8 cellular contexts compared by ENCODE assay signal in genomic region chr17:48582750-48583069, GRCh38. TPM values are rescaled to one million over a fixed set of nuclear protein-coding genes. Genes with fewer than 3 reads are reported as not detected.
DNase-seq lines count a peak whose midpoint lies in the region; ATAC-seq and TF ChIP-seq lines count a peak whose summit lies in the region.
"Had no signal": no experiment of that assay in that cellular context is flagged by ENCODE, and none has a peak within 500 bp of the region (broad histone marks: within the 10 kb centered on the region; RNA-seq: fewer than 3 reads in every experiment).

No MANE protein-coding gene starts in this region.

- H3K27ac ChIP-seq in left lung (peak overlapping the region; percentile 62 to 95), aorta (ENCODE audit: low read depth in 1 of 2, low read length in 2 of 2) (peak overlapping the region; percentile 11 to 49)
- H3K27ac ChIP-seq: foreskin keratinocyte had no signal

- H3K9me3 Mint-ChIP-seq in stimulated activated naive CD8-positive, alpha-beta T cell treated with anti-CD3 and anti-CD28 coated beads, Interleukin-15, Interleukin-2, amounts not matched to agents 100 ng/mL and 50 ng/mL, for 24 hours = no peaks in the 10 kb centered on the region

- peaks cover 75% of the 10 kb centered on the region for H3K27me3 Mint-ChIP-seq in stimulated activated naive CD8-positive, alpha-beta T cell treated with anti-CD3 and anti-CD28 coated beads, Interleukin-15, Interleukin-2, amounts not matched to agents 100 ng/mL and 50 ng/mL, for 24 hours

- no peak overlapping the region for H3K4me3 ChIP-seq in left lung
- no peak overlapping the region for H3K4me3 ChIP-seq in aorta (ENCODE audit: low read length in 2 of 2)

- TF ChIP-seq CTCF in left lung (IDR thresholded peaks at IDR 0.05) = no peak

- no peak overlapping the region for H3K27ac Mint-ChIP-seq in stimulated activated naive CD8-positive, alpha-beta T cell treated with anti-CD3 and anti-CD28 coated beads, Interleukin-15, Interleukin-2, amounts not matched to agents 100 ng/mL and 50 ng/mL, for 24 hours

- DNase-seq in stimulated activated naive CD8-positive, alpha-beta T cell treated with anti-CD3 and anti-CD28 coated beads, Interleukin-15, Interleukin-2, amounts not matched to agents 100 U/mL and 50 U/mL, for 24 hours = no peak
- no peak for DNase-seq in left lung
- DNase-seq in aorta = no peak
- no peak for DNase-seq in iPS-NIHi7 (ENCODE audit: extremely low spot score)
- no peak for DNase-seq in Kasumi-1 (lab: John Stamatoyannopoulos, UW)
- DNase-seq: COR-L47, foreskin keratinocyte had no signal

- no peaks in the 10 kb centered on the region for H3K36me3 ChIP-seq in left lung
- H3K36me3 ChIP-seq in aorta (ENCODE audit: control insufficient read depth in 1 of 2, insufficient read depth in 2 of 2, low read length in 1 of 2) = no peaks in the 10 kb centered on the region

- peak overlapping the region; percentile 61 for H3K4me3 Mint-ChIP-seq in stimulated activated naive CD8-positive, alpha-beta T cell treated with anti-CD3 and anti-CD28 coated beads, Interleukin-15, Interleukin-2, amounts not matched to agents 100 ng/mL and 50 ng/mL, for 24 hours

- no peaks in the 10 kb centered on the region for H3K36me3 Mint-ChIP-seq in stimulated activated naive CD8-positive, alpha-beta T cell treated with anti-CD3 and anti-CD28 coated beads, Interleukin-15, Interleukin-2, amounts not matched to agents 100 ng/mL and 50 ng/mL, for 24 hours (ENCODE audit: low read depth)

- 33 to 53% methylated on average over 7 of the region's 7 CpGs for WGBS in aorta, 2 donors

- no peak for ATAC-seq in stimulated activated naive CD8-positive, alpha-beta T cell treated with anti-CD3 and anti-CD28 coated beads, Interleukin-15, Interleukin-2, amounts not matched to agents 100 U/mL and 50 U/mL, for 24 hours
- ATAC-seq in left lung (no peak), aorta (ENCODE audit: low FRiP score) (no peak)
- ATAC-seq: foreskin keratinocyte had no signal

- H3K4me1 Mint-ChIP-seq in stimulated activated naive CD8-positive, alpha-beta T cell treated with anti-CD3 and anti-CD28 coated beads, Interleukin-15, Interleukin-2, amounts not matched to agents 100 ng/mL and 50 ng/mL, for 24 hours (ENCODE audit: low read depth) = peaks cover 45% of the 10 kb centered on the region

- no peaks in the 10 kb centered on the region for H3K9me3 ChIP-seq in left lung
- no peaks in the 10 kb centered on the region for H3K9me3 ChIP-seq in aorta (ENCODE audit: control insufficient read depth, low read length)

- peaks cover 9 to 60% of the 10 kb centered on the region in 2 donors for H3K4me1 ChIP-seq in left lung
- H3K4me1 ChIP-seq in aorta (ENCODE audit: control insufficient read depth in 1 of 2, insufficient read depth in 2 of 2, low read length in 2 of 2) = no peaks in the 10 kb centered on the region
- H3K4me1 ChIP-seq: foreskin keratinocyte had no signal

- H3K27me3 ChIP-seq in left lung = peaks cover 67 to 100% of the 10 kb centered on the region in 2 donors
- no peaks in the 10 kb centered on the region for H3K27me3 ChIP-seq in aorta (ENCODE audit: control insufficient read depth in 1 of 2, insufficient read depth in 2 of 2, low read length in 1 of 2)

- intact Hi-C loops in left lung (cut with DNase I) = no loop called here
- intact Hi-C loops in aorta (cut with DNase I) = no loop called here

RNA-seq across cellular contexts. Expression of gene HOXB4, which starts 4.6 kb away (rescaled TPM):
- total RNA-seq in left lung (1 to 10 TPM; 4.5 to 4.8 TPM), aorta (10 to 100 TPM in 1 of 2 donors, 1 to 10 TPM in 1; 6.6 to 17.9 TPM)
- 10 to 100 TPM in 1 of 2 donors, 1 to 10 TPM in 1; 1.4 to 11.5 TPM for polyA plus RNA-seq in aorta

RNA-seq across cellular contexts. Expression of gene HOXB3, which starts 7.3 kb away (rescaled TPM):
- total RNA-seq in left lung (10 to 100 TPM; 10.4 to 15.0 TPM), aorta (10 to 100 TPM; 20.0 to 62.9 TPM)
- polyA plus RNA-seq in aorta = 10 to 100 TPM in 1 of 2 donors, 1 to 10 TPM in 1; 2.4 to 30.5 TPM

RNA-seq across cellular contexts. Expression of gene HOXB5, which starts 10.9 kb away (rescaled TPM):
- total RNA-seq in left lung = 1 to 10 TPM; 3.3 to 4.2 TPM
- total RNA-seq in aorta = 1 to 10 TPM; 1.4 to 5.9 TPM
- 1 to 10 TPM in 1 of 2 donors, not detected in 1; 3.6 TPM for polyA plus RNA-seq in aorta
- total RNA-seq: foreskin keratinocyte had no signal
- polyA plus RNA-seq: foreskin keratinocyte had no signal

RNA-seq across cellular contexts. Expression of gene HOXB6, which starts 22.1 kb away (rescaled TPM):
- total RNA-seq in left lung = 1 to 10 TPM; 5.1 to 6.7 TPM
- total RNA-seq in aorta = 10 to 100 TPM in 1 of 2 donors, 1 to 10 TPM in 1; 5.8 to 16.8 TPM
- polyA plus RNA-seq in aorta = 1 to 10 TPM; 3.9 to 4.1 TPM
- total RNA-seq: foreskin keratinocyte had no signal
- polyA plus RNA-seq: foreskin keratinocyte had no signal

RNA-seq across cellular contexts. Expression of gene HOXB7, which starts 28.1 kb away (rescaled TPM):
- 1 to 10 TPM; 2.4 to 3.0 TPM for total RNA-seq in left lung
- total RNA-seq in aorta = 10 to 100 TPM in 1 of 2 donors, 1 to 10 TPM in 1; 9.1 to 14.1 TPM
- 10 to 100 TPM; 18.2 to 22.4 TPM for polyA plus RNA-seq in aorta
